Comparison of ENCODE assay signal across 31 cellular contexts in genomic region chr5:142219146-142219545, GRCh38.
"Had no signal": no experiment of that assay in that cellular context is flagged by ENCODE, and none has a peak within 500 bp of the region (broad histone marks: within the 10 kb centered on the region; RNA-seq: fewer than 3 reads in every experiment).

No MANE protein-coding gene starts in this region.

- ATAC-seq: activated T-cell treated with anti-CD3 and anti-CD28 coated beads, Interleukin-2, amount 50 U/mL, for 4 hours; activated T-helper 17 cell treated with anti-CD3 and anti-CD28 coated beads, Interleukin-2, amount 50 U/mL, for 72 hours; gastrocnemius medialis; left colon; sciatic nerve; stimulated activated effector memory CD8-positive, alpha-beta T cell treated with anti-CD3 and anti-CD28 coated beads, Interleukin-12 subunit alpha, Interleukin-12 subunit beta, amount 100 ng/mL, for 72 hours; WTC11 had no signal

- H3K27ac Mint-ChIP-seq: activated CD4-positive, alpha-beta memory T cell treated with anti-CD3 and anti-CD28 coated beads, Interleukin-2, amount 10 ng/mL, durations not matched to agents 7 days and 5 days; activated CD4-positive, alpha-beta T cell treated with anti-CD3 and anti-CD28 coated beads, Interleukin-2, amount 10 ng/mL, durations not matched to agents 7 days and 5 days; activated T-helper 17 cell treated with anti-CD3 and anti-CD28 coated beads, Interleukin-2, amount 50 U/mL, for 72 hours; dendritic cell treated with granulocyte-macrophage colony-stimulating factor and Interleukin-4, amounts not matched to agents 40 ng/mL and 50 ng/mL, for 4 days; mesothelial cell of epicardium; nephron progenitor cell; progenitor cell of endocrine pancreas; stimulated activated effector memory CD8-positive, alpha-beta T cell treated with anti-CD3 and anti-CD28 coated beads, Interleukin-12 subunit alpha, Interleukin-12 subunit beta, amount 100 ng/mL, for 72 hours; stimulated activated naive CD8-positive, alpha-beta T cell treated with anti-CD3 and anti-CD28 coated beads, Interleukin-15, Interleukin-2, amounts not matched to agents 100 ng/mL and 50 ng/mL, for 24 hours; T-helper 1 cell treated with Interleukin-12 subunit alpha and Interleukin-12 subunit beta and Interleukin-4 antibody, amounts not matched to agents 30 μg/mL and 1 μg/mL, for 36 hours; type B pancreatic cell; WTC11 had no signal

- H3K9me3 Mint-ChIP-seq: activated CD4-positive, alpha-beta memory T cell treated with anti-CD3 and anti-CD28 coated beads, Interleukin-2, amount 10 ng/mL, durations not matched to agents 7 days and 5 days; activated T-cell treated with anti-CD3 and anti-CD28 coated beads, Interleukin-2, amount 50 U/mL, for 4 hours; activated T-helper 17 cell treated with anti-CD3 and anti-CD28 coated beads, Interleukin-2, amount 50 U/mL, for 72 hours; central memory CD8-positive, alpha-beta T cell; dendritic cell treated with granulocyte-macrophage colony-stimulating factor and Interleukin-4, amounts not matched to agents 40 ng/mL and 50 ng/mL, for 4 days; mesothelial cell of epicardium; nephron progenitor cell; stimulated activated effector memory CD8-positive, alpha-beta T cell treated with anti-CD3 and anti-CD28 coated beads, Interleukin-12 subunit alpha, Interleukin-12 subunit beta, amount 100 ng/mL, for 72 hours; stimulated activated naive CD8-positive, alpha-beta T cell treated with anti-CD3 and anti-CD28 coated beads, Interleukin-15, Interleukin-2, amounts not matched to agents 100 ng/mL and 50 ng/mL, for 24 hours; T-helper 1 cell treated with Interleukin-12 subunit alpha and Interleukin-12 subunit beta and Interleukin-4 antibody, amounts not matched to agents 30 μg/mL and 1 μg/mL, for 36 hours; type B pancreatic cell; WTC11 had no signal

- H3K27me3 Mint-ChIP-seq: activated T-helper 17 cell treated with anti-CD3 and anti-CD28 coated beads, Interleukin-2, amount 50 U/mL, for 72 hours; type B pancreatic cell had no signal

- H3K4me3 ChIP-seq: gastrocnemius medialis, ovary, skin epidermis, thoracic aorta, vagina had no signal

- H3K36me3 Mint-ChIP-seq: mesothelial cell of epicardium; naive B cell; stimulated activated effector memory CD8-positive, alpha-beta T cell treated with anti-CD3 and anti-CD28 coated beads, Interleukin-12 subunit alpha, Interleukin-12 subunit beta, amount 100 ng/mL, for 72 hours; type B pancreatic cell; WTC11 had no signal

- H3K9me3 ChIP-seq: gastrocnemius medialis, neutrophil, ovary, thoracic aorta, vagina had no signal

- H3K27ac ChIP-seq: gastrocnemius medialis, neutrophil, ovary, skin epidermis, thoracic aorta, vagina had no signal

- H3K27me3 ChIP-seq: gastrocnemius medialis, ovary, vagina had no signal

- H3K36me3 ChIP-seq: gastrocnemius medialis, neutrophil, ovary, thoracic aorta, vagina had no signal

- DNase-seq: activated CD4-positive, alpha-beta memory T cell treated with anti-CD3 and anti-CD28 coated beads, Interleukin-2, amount 10 ng/mL, durations not matched to agents 7 days and 5 days; activated CD4-positive, alpha-beta T cell treated with anti-CD3 and anti-CD28 coated beads for 1 hour; activated CD4-positive, alpha-beta T cell treated with anti-CD3 and anti-CD28 coated beads, Interleukin-2, amount 10 ng/mL, durations not matched to agents 7 days and 5 days; activated gamma-delta T cell treated with Interleukin-2 at 50 U/mL for 16 hours; activated naive CD4-positive, alpha-beta T cell treated with anti-CD3 and anti-CD28 coated beads, Interleukin-2, amount 50 U/mL, for 16 hours; activated T-cell treated with anti-CD3 and anti-CD28 coated beads, Interleukin-2, amount 50 U/mL, for 4 hours; amniotic stem cell; gastrocnemius medialis; glutamatergic neuron; left colon; naive B cell; nephron progenitor cell; ovary; retina; stimulated activated CD4-positive, alpha-beta T cell treated with anti-CD3 and anti-CD28 coated beads, Interleukin-4, amount 100 ng/mL, for 24 hours; T1000 had no signal

- H3K4me3 Mint-ChIP-seq: activated CD4-positive, alpha-beta memory T cell treated with anti-CD3 and anti-CD28 coated beads, Interleukin-2, amount 10 ng/mL, durations not matched to agents 7 days and 5 days; activated CD4-positive, alpha-beta T cell treated with anti-CD3 and anti-CD28 coated beads, Interleukin-2, amount 10 ng/mL, durations not matched to agents 7 days and 5 days; activated T-cell treated with anti-CD3 and anti-CD28 coated beads, Interleukin-2, amount 50 U/mL, for 4 hours; activated T-helper 17 cell treated with anti-CD3 and anti-CD28 coated beads, Interleukin-2, amount 50 U/mL, for 72 hours; central memory CD8-positive, alpha-beta T cell; dendritic cell treated with granulocyte-macrophage colony-stimulating factor and Interleukin-4, amounts not matched to agents 40 ng/mL and 50 ng/mL, for 4 days; mesothelial cell of epicardium; naive B cell; nephron progenitor cell; stimulated activated effector memory CD8-positive, alpha-beta T cell treated with anti-CD3 and anti-CD28 coated beads, Interleukin-12 subunit alpha, Interleukin-12 subunit beta, amount 100 ng/mL, for 72 hours; stimulated activated naive CD8-positive, alpha-beta T cell treated with anti-CD3 and anti-CD28 coated beads, Interleukin-15, Interleukin-2, amounts not matched to agents 100 ng/mL and 50 ng/mL, for 24 hours; T-helper 1 cell treated with Interleukin-12 subunit alpha and Interleukin-12 subunit beta and Interleukin-4 antibody, amounts not matched to agents 30 μg/mL and 1 μg/mL, for 36 hours; type B pancreatic cell; WTC11 had no signal
